ENCODE assay signal across 11 cellular contexts in genomic region chr5:55063220-55063863, GRCh38. TPM values are rescaled to one million over a fixed set of nuclear protein-coding genes. Genes with fewer than 3 reads are reported as not detected.
DNase-seq lines count a peak whose midpoint lies in the region; TF ChIP-seq lines count a peak whose summit lies in the region.
"Had no signal": no experiment of that assay in that cellular context is flagged by ENCODE, and none has a peak within 500 bp of the region (broad histone marks: within the 10 kb centered on the region; RNA-seq: fewer than 3 reads in every experiment).

No MANE protein-coding gene starts in this region.

- no peak for TF ChIP-seq CTCF in fibroblast of mammary gland (conservative IDR thresholded peaks at IDR 0.05; ENCODE audit: control insufficient read depth, insufficient read depth, low read depth, low read length)

- H3K36me3 ChIP-seq in CD8-positive, alpha-beta memory T cell (ENCODE audit: insufficient read depth, low read length): no peaks in the 10 kb centered on the region

- H3K9me3 Mint-ChIP-seq in CD8-positive, alpha-beta memory T cell: no peaks in the 10 kb centered on the region

- peaks cover 0 to 10% (median 9%) of the 10 kb centered on the region in 3 donors for H3K36me3 Mint-ChIP-seq in CD8-positive, alpha-beta memory T cell
- H3K36me3 Mint-ChIP-seq: CD14-positive monocyte had no signal

- POLR2A ChIA-PET in CD8-positive, alpha-beta memory T cell (lab: Charles Lee): interaction anchor here (0.7 to 1.4 kb wide), 3 partner anchors 26 to 40 kb away, joined by 3 to 5 read pairs (median 3); partner anchors contain the start of gene GZMA

- H3K4me3 Mint-ChIP-seq in CD8-positive, alpha-beta memory T cell: peak overlapping the region in 6 of 7 donors; percentile 48 to 92 (median 86)
- H3K4me3 Mint-ChIP-seq: CD14-positive monocyte had no signal

- peaks cover 60 to 79% (median 72%) of the 10 kb centered on the region in 3 donors for H3K4me1 Mint-ChIP-seq in CD8-positive, alpha-beta memory T cell
- H3K4me1 Mint-ChIP-seq: CD14-positive monocyte had no signal

- H3K27ac Mint-ChIP-seq in CD8-positive, alpha-beta memory T cell: peak overlapping the region; percentile 16 to 95 (median 70)
- H3K27ac Mint-ChIP-seq: CD14-positive monocyte; stimulated activated naive CD8-positive, alpha-beta T cell treated with anti-CD3 and anti-CD28 coated beads, Interleukin-15, Interleukin-2, amounts not matched to agents 100 ng/mL and 50 ng/mL, for 24 hours had no signal

- H3K9me3 ChIP-seq in CD8-positive, alpha-beta memory T cell (ENCODE audit: low read length): no peaks in the 10 kb centered on the region

- no peak overlapping the region for H3K27ac ChIP-seq in CD8-positive, alpha-beta memory T cell (ENCODE audit: low read depth, low read length)

- no peaks in the 10 kb centered on the region for H3K27me3 ChIP-seq in CD8-positive, alpha-beta memory T cell (ENCODE audit: insufficient read depth, low read length, poor library complexity, severe bottlenecking)

- CTCF ChIA-PET in CD8-positive, alpha-beta memory T cell (lab: Charles Lee): interaction anchor here (0.7 to 1.0 kb wide), 2 partner anchors 39 to 41 kb away, joined by 3 to 4 read pairs; partner anchors contain the start of gene GZMA

- H3K4me1 ChIP-seq in CD8-positive, alpha-beta memory T cell (ENCODE audit: insufficient read depth, low read length): peaks cover 37% of the 10 kb centered on the region

- DNase-seq in A172 (ENCODE audit: low spot score): peak; percentile 5
- no peak for DNase-seq in CD8-positive, alpha-beta memory T cell
- DNase-seq in RPMI7951 (ENCODE audit: low read depth): peak; percentile 10
- DNase-seq in fibroblast of mammary gland (ENCODE audit: low read depth): peak; percentile 41
- no peak for DNase-seq in NCI-H128 (lab: John Stamatoyannopoulos, UW; ENCODE audit: unreplicated experiment)
- no peak for DNase-seq in ureter (ENCODE audit: low spot score)
- no peak for DNase-seq in NCI-H1105 treated with DMSO at 0.1 percent for 48 hours (lab: John Stamatoyannopoulos, UW)
- DNase-seq in activated effector memory CD4-positive, alpha-beta T cell treated with anti-CD3 and anti-CD28 coated beads, Interleukin-2, amount 50 U/mL, for 16 hours: no peak
- DNase-seq: activated gamma-delta T cell had no signal

- H3K27me3 Mint-ChIP-seq in CD8-positive, alpha-beta memory T cell: no peaks in the 10 kb centered on the region
- H3K27me3 Mint-ChIP-seq: stimulated activated naive CD8-positive, alpha-beta T cell treated with anti-CD3 and anti-CD28 coated beads, Interleukin-15, Interleukin-2, amounts not matched to agents 100 ng/mL and 50 ng/mL, for 24 hours had no signal

- no peak overlapping the region for H3K4me3 ChIP-seq in CD8-positive, alpha-beta memory T cell (ENCODE audit: low read length)
- no peak overlapping the region for H3K4me3 ChIP-seq in fibroblast of mammary gland (ENCODE audit: control insufficient read depth, low read depth, low read length)

RNA-seq across cellular contexts. Expression of gene GZMA, which starts 39.1 kb away (rescaled TPM):
- not detected in 2 replicates for total RNA-seq in A172 (2014; rRNA removed; shearing (Covaris generic))
- total RNA-seq in CD8-positive, alpha-beta memory T cell: 10 to 100 TPM; 13.3 to 15.1 TPM
- polyA plus RNA-seq in CD8-positive, alpha-beta memory T cell: 1,138 TPM
- total RNA-seq in RPMI7951 (2014; rRNA removed; shearing (Covaris generic)): not detected in 2 replicates
- total RNA-seq in ureter: 2.1 TPM

RNA-seq across cellular contexts. Expression of gene GZMK, which starts 39.3 kb away (rescaled TPM):
- total RNA-seq in A172 (2014; rRNA removed; shearing (Covaris generic)): not detected in 2 replicates
- 10 to 100 TPM; 12.0 to 13.3 TPM for total RNA-seq in CD8-positive, alpha-beta memory T cell
- polyA plus RNA-seq in CD8-positive, alpha-beta memory T cell: 880 TPM
- total RNA-seq in RPMI7951 (2014; rRNA removed; shearing (Covaris generic)): not detected in 2 replicates
- total RNA-seq in ureter: 0.49 TPM

Comparison
In these comparisons a context has a peak if more than half of its experiments do, and no peak if none do; other contexts are left out.
1. DNase-seq: peak in A172 (single experiment), RPMI7951 (single experiment) and fibroblast of mammary gland (single experiment); none in CD8-positive, alpha-beta memory T cell (0 of 5), NCI-H128 (single experiment), ureter (single experiment), NCI-H1105 treated with DMSO at 0.1 percent for 48 hours (single experiment) and activated effector memory CD4-positive, alpha-beta T cell treated with anti-CD3 and anti-CD28 coated beads, Interleukin-2, amount 50 U/mL, for 16 hours (single experiment).